11 cellular contexts compared by ENCODE assay signal in the genomic region with DNA sequence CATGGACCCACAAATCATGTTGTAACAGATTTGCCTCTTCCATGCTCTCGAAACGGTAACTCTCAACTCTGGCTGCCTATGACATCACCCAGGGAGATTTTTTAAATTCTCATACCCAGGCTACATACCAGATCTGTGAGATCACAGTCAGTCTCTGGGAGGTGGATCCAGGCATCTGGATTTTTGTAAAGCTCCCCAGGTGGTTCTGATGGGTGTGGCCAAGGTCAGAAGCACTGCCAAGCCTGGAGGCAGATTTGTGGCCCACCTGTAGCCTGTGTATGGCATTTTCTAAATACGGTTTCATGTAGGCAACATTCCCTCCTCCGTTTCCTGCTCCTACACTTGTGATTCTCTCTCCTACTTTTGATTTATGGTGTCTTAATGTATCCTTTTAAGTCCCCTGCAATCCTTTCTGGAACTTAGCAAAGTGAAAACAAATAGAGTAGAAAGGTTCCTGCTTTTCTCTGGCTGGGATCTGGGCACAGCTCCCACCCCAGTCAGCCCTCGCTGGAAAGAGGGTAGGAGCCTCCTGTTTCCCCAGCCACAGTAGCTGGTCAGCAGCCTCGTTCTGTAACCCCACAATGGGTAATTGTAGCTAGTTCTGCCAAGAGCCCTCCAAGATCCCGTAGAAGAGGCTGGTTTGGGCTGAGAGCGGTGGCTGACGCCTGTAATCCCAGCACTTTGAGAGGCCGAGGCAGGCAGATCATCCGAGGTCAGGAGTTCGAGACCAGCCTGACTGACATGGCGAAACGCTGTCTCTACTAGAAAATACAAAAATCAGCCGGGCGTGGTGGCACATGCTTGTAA.
DNase-seq lines count a peak whose midpoint lies in the region; ATAC-seq and TF ChIP-seq lines count a peak whose summit lies in the region.
"Had no signal": no experiment of that assay in that cellular context is flagged by ENCODE, and none has a peak within 500 bp of the region (broad histone marks: within the 10 kb centered on the region; RNA-seq: fewer than 3 reads in every experiment).

No MANE protein-coding gene starts in this region.

- no peak overlapping the region for H3K27ac ChIP-seq in GM23338 (ENCODE audit: low read depth)
- H3K27ac ChIP-seq in gastroesophageal sphincter: peak overlapping the region; percentile 40 to 84 (median 80)

- H3K4me1 Mint-ChIP-seq in GM23338: peaks cover 38% of the 10 kb centered on the region
- H3K4me1 Mint-ChIP-seq: naive B cell had no signal

- H3K4me2 ChIP-seq in GM23338: no peak overlapping the region

- H3K9me2 ChIP-seq in GM23338 (ENCODE audit: insufficient read depth): no peaks in the 10 kb centered on the region

- peak; percentile 90 for DNase-seq in GM23338 (ENCODE audit: low spot score)
- peak; percentile 62 for DNase-seq in RPMI8226
- peak; percentile 36 for DNase-seq in sciatic nerve (ENCODE audit: low spot score)
- DNase-seq: naive B cell; stimulated activated naive CD8-positive, alpha-beta T cell treated with anti-CD3 and anti-CD28 coated beads, Interleukin-15, Interleukin-2, amounts not matched to agents 100 U/mL and 50 U/mL, for 24 hours; T-helper 2 cell had no signal

- H3K4me3 Mint-ChIP-seq in GM23338: no peak overlapping the region
- H3K4me3 Mint-ChIP-seq: naive B cell had no signal

- TF ChIP-seq POLR2A in gastroesophageal sphincter (IDR thresholded peaks at IDR 0.05): no peak

- H3K27me3 Mint-ChIP-seq in GM23338 (ENCODE audit: insufficient read depth, low read depth, poor library complexity): peaks cover 17% of the 10 kb centered on the region

- TF ChIP-seq CTCF in GM23338 (conservative IDR thresholded peaks at IDR 0.05; ENCODE audit: low read depth in 2 of 2) (no peak), gastroesophageal sphincter (IDR thresholded peaks at IDR 0.05) (no peak)

- no peaks in the 10 kb centered on the region for H3F3A ChIP-seq in GM23338 (replicated peaks; ENCODE audit: low read depth)

- H3K27ac Mint-ChIP-seq in GM23338: 0 out of 2 replicates have a peak overlapping the region, but pooled peaks have one; percentile 59

- no peaks in the 10 kb centered on the region for H3K9me3 Mint-ChIP-seq in GM23338
- H3K9me3 Mint-ChIP-seq: naive B cell had no signal

- H3K4me3 ChIP-seq in GM23338: no peak overlapping the region
- H3K4me3 ChIP-seq in gastroesophageal sphincter: no peak overlapping the region

- 0 to 47% methylated on average over 4 to 11 of the region's 16 CpGs for WGBS in gastroesophageal sphincter (ENCODE audit: low coverage in 1 of 2), 2 donors

- H3K79me2 ChIP-seq in GM23338 (replicated peaks; ENCODE audit: insufficient read depth): no peaks in the 10 kb centered on the region

- no peaks in the 10 kb centered on the region for H3K36me3 Mint-ChIP-seq in GM23338 (ENCODE audit: low read depth)
- H3K36me3 Mint-ChIP-seq: naive B cell had no signal

- no peaks in the 10 kb centered on the region for H3K9me3 ChIP-seq in gastroesophageal sphincter

- intact Hi-C loops in sciatic nerve (cut with DNase I): no loop called here

- TF ChIP-seq EP300 in gastroesophageal sphincter (IDR thresholded peaks at IDR 0.05): no peak

- H3K27me3 ChIP-seq in GM23338 (ENCODE audit: insufficient read depth): no peaks in the 10 kb centered on the region
- no peaks in the 10 kb centered on the region for H3K27me3 ChIP-seq in gastroesophageal sphincter

- no peaks in the 10 kb centered on the region for H4K20me1 ChIP-seq in GM23338 (replicated peaks; ENCODE audit: insufficient read depth)

- peaks cover 9% of the 10 kb centered on the region for H3K4me1 ChIP-seq in GM23338 (ENCODE audit: insufficient read depth)
- peaks cover 0 to 38% (median 0%) of the 10 kb centered on the region in 3 donors for H3K4me1 ChIP-seq in gastroesophageal sphincter

- H3K36me3 ChIP-seq in GM23338 (ENCODE audit: insufficient read depth) (no peaks in the 10 kb centered on the region), gastroesophageal sphincter (peaks cover 0 to 18% of the 10 kb centered on the region in 2 donors)

- H2AFZ ChIP-seq in GM23338: no peak overlapping the region

- ATAC-seq in GM23338 (peak; percentile 64), gastroesophageal sphincter (peak; percentile 88), sciatic nerve (peak; percentile 23), GM19455 (IDR thresholded peaks at IDR 0.05; ENCODE audit: unreplicated experiment) (no peak), GM21737 (IDR thresholded peaks at IDR 0.05; ENCODE audit: unreplicated experiment) (no peak), HG03439 (IDR thresholded peaks at IDR 0.05; ENCODE audit: unreplicated experiment) (no peak), GM21528 (IDR thresholded peaks at IDR 0.05; ENCODE audit: low FRiP score, unreplicated experiment) (no peak)
- ATAC-seq: stimulated activated naive CD8-positive, alpha-beta T cell treated with anti-CD3 and anti-CD28 coated beads, Interleukin-15, Interleukin-2, amounts not matched to agents 100 U/mL and 50 U/mL, for 24 hours had no signal

TF ChIP-seq in GM23338, 12 proteins besides CTCF, POLR2A, EP300 and RAD21:
- TF ChIP-seq CREB1 (CRISPR knock-in tag; IDR thresholded peaks at IDR 0.05; ENCODE audit: low read depth) (peak; percentile 71; the same call in 1 of the 2 replicates), ZNF331 (CRISPR knock-in tag; IDR thresholded peaks at IDR 0.05; ENCODE audit: low read depth) (no peak), STAT1 (IDR thresholded peaks at IDR 0.05; ENCODE audit: unreplicated experiment) (no peak), EZH2 (IDR thresholded peaks at IDR 0.05; ENCODE audit: low read depth, unreplicated experiment) (no peak), ETS1 (IDR thresholded peaks at IDR 0.05) (no peak), EZH2phosphoT487 (IDR thresholded peaks at IDR 0.05; ENCODE audit: unreplicated experiment) (no peak)
- TF ChIP-seq, protein P1, sequence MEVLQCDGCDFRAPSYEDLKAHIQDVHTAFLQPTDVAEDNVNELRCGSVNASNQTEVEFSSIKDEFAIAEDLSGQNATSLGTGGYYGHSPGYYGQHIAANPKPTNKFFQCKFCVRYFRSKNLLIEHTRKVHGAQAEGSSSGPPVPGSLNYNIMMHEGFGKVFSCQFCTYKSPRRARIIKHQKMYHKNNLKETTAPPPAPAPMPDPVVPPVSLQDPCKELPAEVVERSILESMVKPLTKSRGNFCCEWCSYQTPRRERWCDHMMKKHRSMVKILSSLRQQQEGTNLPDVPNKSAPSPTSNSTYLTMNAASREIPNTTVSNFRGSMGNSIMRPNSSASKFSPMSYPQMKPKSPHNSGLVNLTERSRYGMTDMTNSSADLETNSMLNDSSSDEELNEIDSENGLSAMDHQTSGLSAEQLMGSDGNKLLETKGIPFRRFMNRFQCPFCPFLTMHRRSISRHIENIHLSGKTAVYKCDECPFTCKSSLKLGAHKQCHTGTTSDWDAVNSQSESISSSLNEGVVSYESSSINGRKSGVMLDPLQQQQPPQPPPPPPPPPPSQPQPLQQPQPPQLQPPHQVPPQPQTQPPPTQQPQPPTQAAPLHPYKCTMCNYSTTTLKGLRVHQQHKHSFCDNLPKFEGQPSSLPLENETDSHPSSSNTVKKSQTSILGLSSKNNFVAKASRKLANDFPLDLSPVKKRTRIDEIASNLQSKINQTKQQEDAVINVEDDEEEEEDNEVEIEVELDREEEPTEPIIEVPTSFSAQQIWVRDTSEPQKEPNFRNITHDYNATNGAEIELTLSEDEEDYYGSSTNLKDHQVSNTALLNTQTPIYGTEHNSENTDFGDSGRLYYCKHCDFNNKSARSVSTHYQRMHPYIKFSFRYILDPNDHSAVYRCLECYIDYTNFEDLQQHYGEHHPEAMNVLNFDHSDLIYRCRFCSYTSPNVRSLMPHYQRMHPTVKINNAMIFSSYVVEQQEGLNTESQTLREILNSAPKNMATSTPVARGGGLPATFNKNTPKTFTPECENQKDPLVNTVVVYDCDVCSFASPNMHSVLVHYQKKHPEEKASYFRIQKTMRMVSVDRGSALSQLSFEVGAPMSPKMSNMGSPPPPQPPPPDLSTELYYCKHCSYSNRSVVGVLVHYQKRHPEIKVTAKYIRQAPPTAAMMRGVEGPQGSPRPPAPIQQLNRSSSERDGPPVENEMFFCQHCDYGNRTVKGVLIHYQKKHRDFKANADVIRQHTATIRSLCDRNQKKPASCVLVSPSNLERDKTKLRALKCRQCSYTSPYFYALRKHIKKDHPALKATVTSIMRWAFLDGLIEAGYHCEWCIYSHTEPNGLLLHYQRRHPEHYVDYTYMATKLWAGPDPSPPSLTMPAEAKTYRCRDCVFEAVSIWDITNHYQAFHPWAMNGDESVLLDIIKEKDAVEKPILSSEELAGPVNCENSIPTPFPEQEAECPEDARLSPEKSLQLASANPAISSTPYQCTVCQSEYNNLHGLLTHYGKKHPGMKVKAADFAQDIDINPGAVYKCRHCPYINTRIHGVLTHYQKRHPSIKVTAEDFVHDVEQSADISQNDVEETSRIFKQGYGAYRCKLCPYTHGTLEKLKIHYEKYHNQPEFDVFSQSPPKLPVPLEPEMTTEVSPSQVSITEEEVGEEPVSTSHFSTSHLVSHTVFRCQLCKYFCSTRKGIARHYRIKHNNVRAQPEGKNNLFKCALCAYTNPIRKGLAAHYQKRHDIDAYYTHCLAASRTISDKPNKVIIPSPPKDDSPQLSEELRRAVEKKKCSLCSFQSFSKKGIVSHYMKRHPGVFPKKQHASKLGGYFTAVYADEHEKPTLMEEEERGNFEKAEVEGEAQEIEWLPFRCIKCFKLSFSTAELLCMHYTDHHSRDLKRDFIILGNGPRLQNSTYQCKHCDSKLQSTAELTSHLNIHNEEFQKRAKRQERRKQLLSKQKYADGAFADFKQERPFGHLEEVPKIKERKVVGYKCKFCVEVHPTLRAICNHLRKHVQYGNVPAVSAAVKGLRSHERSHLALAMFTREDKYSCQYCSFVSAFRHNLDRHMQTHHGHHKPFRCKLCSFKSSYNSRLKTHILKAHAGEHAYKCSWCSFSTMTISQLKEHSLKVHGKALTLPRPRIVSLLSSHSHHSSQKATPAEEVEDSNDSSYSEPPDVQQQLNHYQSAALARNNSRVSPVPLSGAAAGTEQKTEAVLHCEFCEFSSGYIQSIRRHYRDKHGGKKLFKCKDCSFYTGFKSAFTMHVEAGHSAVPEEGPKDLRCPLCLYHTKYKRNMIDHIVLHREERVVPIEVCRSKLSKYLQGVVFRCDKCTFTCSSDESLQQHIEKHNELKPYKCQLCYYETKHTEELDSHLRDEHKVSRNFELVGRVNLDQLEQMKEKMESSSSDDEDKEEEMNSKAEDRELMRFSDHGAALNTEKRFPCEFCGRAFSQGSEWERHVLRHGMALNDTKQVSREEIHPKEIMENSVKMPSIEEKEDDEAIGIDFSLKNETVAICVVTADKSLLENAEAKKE (CRISPR knock-in tag; IDR thresholded peaks at IDR 0.05): no peak

Comparison
In these comparisons a context has a peak if more than half of its experiments do, and no peak if none do; other contexts are left out.
1. ATAC-seq: peak in GM23338 (single experiment), gastroesophageal sphincter (single experiment) and sciatic nerve (single experiment); none in GM19455 (single experiment), GM21737 (single experiment), HG03439 (single experiment) and GM21528 (single experiment).
2. DNase-seq: peak in every context shown above with its lines; median percentile 90 in GM23338; 62 in RPMI8226; 36 in sciatic nerve.